15 cellular contexts compared by ENCODE assay signal in the genomic region with DNA sequence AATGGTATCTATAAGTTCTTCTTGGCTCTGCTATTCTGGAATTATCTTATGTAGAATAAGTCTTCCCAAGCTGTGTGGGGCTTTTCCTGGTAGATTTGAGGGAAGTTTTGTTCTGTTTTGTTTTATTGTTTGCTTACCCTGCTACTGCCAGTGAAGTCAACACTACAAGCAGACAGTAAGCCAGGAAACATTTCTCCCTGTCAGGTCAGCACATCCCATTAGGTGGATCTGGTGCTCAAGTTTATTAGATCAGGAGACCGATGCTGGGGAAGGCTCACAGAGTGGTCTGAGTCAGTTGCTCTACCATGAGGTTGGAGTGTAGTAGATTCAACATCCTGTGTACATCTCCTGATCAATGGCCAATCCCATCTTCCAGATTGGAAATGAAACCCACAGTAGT.
"Had no signal": no experiment of that assay in that cellular context is flagged by ENCODE, and none has a peak within 500 bp of the region (broad histone marks: within the 10 kb centered on the region; RNA-seq: fewer than 3 reads in every experiment).

No MANE protein-coding gene starts in this region.

- ATAC-seq: activated T-helper 17 cell treated with anti-CD3 and anti-CD28 coated beads, Interleukin-2, amount 50 U/mL, for 72 hours; SK-N-SH treated with all-trans-retinoic acid at 6 μM for 48 hours; stimulated activated naive CD8-positive, alpha-beta T cell treated with anti-CD3 and anti-CD28 coated beads, Interleukin-15, amount 100 ng/mL, for 72 hours; WTC11 had no signal

- H3K36me3 Mint-ChIP-seq: activated naive CD4-positive, alpha-beta T cell treated with anti-CD3 and anti-CD28 coated beads, Interleukin-2, amount 10 ng/mL, durations not matched to agents 7 days and 5 days; WTC11 had no signal

- DNase-seq: activated CD4-positive, alpha-beta T cell treated with anti-CD3 and anti-CD28 coated beads for 48 hours; activated naive CD4-positive, alpha-beta T cell treated with anti-CD3 and anti-CD28 coated beads, Interleukin-2, amount 10 ng/mL, durations not matched to agents 7 days and 5 days; activated T-cell treated with anti-CD3 and anti-CD28 coated beads for 4 hours; central memory CD4-positive, alpha-beta T cell; effector memory CD4-positive, alpha-beta T cell; hypothalamus; kidney glomerular epithelial cell; nephron progenitor cell; stimulated activated CD4-positive, alpha-beta T cell treated with anti-CD3 and anti-CD28 coated beads, Interleukin-4, amount 100 ng/mL, for 4 hours; stimulated activated naive CD8-positive, alpha-beta T cell treated with anti-CD3 and anti-CD28 coated beads, Interleukin-15, amount 100 ng/mL, for 72 hours; trophoblast cell had no signal

- H3K9me3 Mint-ChIP-seq: activated naive CD4-positive, alpha-beta T cell treated with anti-CD3 and anti-CD28 coated beads, Interleukin-2, amount 10 ng/mL, durations not matched to agents 7 days and 5 days; activated T-helper 17 cell treated with anti-CD3 and anti-CD28 coated beads, Interleukin-2, amount 50 U/mL, for 72 hours; nephron progenitor cell; stimulated activated naive CD8-positive, alpha-beta T cell treated with anti-CD3 and anti-CD28 coated beads, Interleukin-15, amount 100 ng/mL, for 72 hours; WTC11 had no signal

- H3K4me3 ChIP-seq: lung had no signal

- H3K4me3 Mint-ChIP-seq: activated naive CD4-positive, alpha-beta T cell treated with anti-CD3 and anti-CD28 coated beads, Interleukin-2, amount 10 ng/mL, durations not matched to agents 7 days and 5 days; activated T-helper 17 cell treated with anti-CD3 and anti-CD28 coated beads, Interleukin-2, amount 50 U/mL, for 72 hours; nephron progenitor cell; stimulated activated naive CD8-positive, alpha-beta T cell treated with anti-CD3 and anti-CD28 coated beads, Interleukin-15, amount 100 ng/mL, for 72 hours; WTC11 had no signal

- H3K27me3 Mint-ChIP-seq: activated T-helper 17 cell treated with anti-CD3 and anti-CD28 coated beads, Interleukin-2, amount 50 U/mL, for 72 hours; stimulated activated naive CD8-positive, alpha-beta T cell treated with anti-CD3 and anti-CD28 coated beads, Interleukin-15, amount 100 ng/mL, for 72 hours had no signal

- H3K27ac Mint-ChIP-seq: activated naive CD4-positive, alpha-beta T cell treated with anti-CD3 and anti-CD28 coated beads, Interleukin-2, amount 10 ng/mL, durations not matched to agents 7 days and 5 days; activated T-helper 17 cell treated with anti-CD3 and anti-CD28 coated beads, Interleukin-2, amount 50 U/mL, for 72 hours; nephron progenitor cell; WTC11 had no signal
